ENCODE assay signal across 22 cellular contexts in genomic region chr11:102924851-102925380, GRCh38. TPM values are rescaled to one million over a fixed set of nuclear protein-coding genes. Genes with fewer than 3 reads are reported as not detected.
A peak's percentile ranks its signal among the peaks of the same experiment; 100 is the strongest.
DNase-seq lines count a peak whose midpoint lies in the region; ATAC-seq and TF ChIP-seq lines count a peak whose summit lies in the region.
"Had no signal": no experiment of that assay in that cellular context is flagged by ENCODE, and none has a peak within 500 bp of the region (broad histone marks: within the 10 kb centered on the region; RNA-seq: fewer than 3 reads in every experiment).

No MANE protein-coding gene starts in this region.

- H2BK12ac ChIP-seq in trophoblast cell (ENCODE audit: low read length), result no peak overlapping the region

- TF ChIP-seq CTCF in tibial nerve (IDR thresholded peaks at IDR 0.05), result no peak

- no peaks in the 10 kb centered on the region for H3K4me1 ChIP-seq in trophoblast cell (ENCODE audit: control insufficient read depth in 1 of 2, insufficient read depth in 2 of 2, low read length in 2 of 2)
- no peaks in the 10 kb centered on the region for H3K4me1 ChIP-seq in tibial nerve
- H3K4me1 ChIP-seq: uterus had no signal

- no peaks in the 10 kb centered on the region for H3K79me1 ChIP-seq in trophoblast cell (ENCODE audit: low read length)

- H2BK120ac ChIP-seq in trophoblast cell (ENCODE audit: insufficient read depth, low read length, poor library complexity), result no peak overlapping the region

- DNase-seq in NOMO-1 (lab: John Stamatoyannopoulos, UW; ENCODE audit: unreplicated experiment in 2 of 2) (peak; percentile 79 to 90), astrocyte of the hippocampus (ENCODE audit: low read depth, low spot score) (peak; percentile 45), trophoblast cell (peak; percentile 90 to 94), NCI-H2196 treated with DMSO at 0.1 percent for 48 hours (lab: John Stamatoyannopoulos, UW; ENCODE audit: unreplicated experiment) (no peak), dedifferentiated amniotic fluid mesenchymal stem cell (ENCODE audit: extremely low spot score) (no peak), tibial nerve (ENCODE audit: low spot score in 2 of 2) (no peak), NCI-H1048 (lab: John Stamatoyannopoulos, UW) (no peak)
- DNase-seq: activated T-cell treated with anti-CD3 and anti-CD28 coated beads for 4 hours; GDM1; HCEC 1CT; MM.1S; naive thymus-derived CD8-positive, alpha-beta T cell; NCI-H2171 treated with DMSO at 0.1 percent for 48 hours; retina; stimulated activated CD4-positive, alpha-beta T cell treated with anti-CD3 and anti-CD28 coated beads, Interleukin-4, amount 100 ng/mL, for 4 hours; T-helper 1 cell; uterus had no signal

- no peak for TF ChIP-seq EP300 in tibial nerve (IDR thresholded peaks at IDR 0.05)

- no peak overlapping the region for H3K14ac ChIP-seq in trophoblast cell (ENCODE audit: low read length)

- H2AFZ ChIP-seq in trophoblast cell (ENCODE audit: insufficient read depth, low read length, poor library complexity), result no peak overlapping the region

- H4K12ac ChIP-seq in trophoblast cell (ENCODE audit: low read depth, low read length), result no peak overlapping the region

- H3K9ac ChIP-seq in trophoblast cell (ENCODE audit: low read length), result no peak overlapping the region

- H3K18ac ChIP-seq in trophoblast cell (ENCODE audit: low read length), result no peak overlapping the region

- H3K79me2 ChIP-seq in trophoblast cell (ENCODE audit: control insufficient read depth, insufficient read depth, low read length, poor library complexity), result no peaks in the 10 kb centered on the region

- ATAC-seq in GM18519 (IDR thresholded peaks at IDR 0.05; ENCODE audit: low FRiP score, unreplicated experiment), result peak; percentile 41
- ATAC-seq: naive thymus-derived CD8-positive, alpha-beta T cell; stimulated activated effector memory CD8-positive, alpha-beta T cell treated with anti-CD3 and anti-CD28 coated beads, Interleukin-12 subunit alpha, Interleukin-12 subunit beta, amount 100 ng/mL, for 72 hours had no signal

- H2AK5ac ChIP-seq in trophoblast cell (ENCODE audit: low read length), result no peak overlapping the region

- no peak for TF ChIP-seq POLR2A in tibial nerve (IDR thresholded peaks at IDR 0.05)

- H3K36me3 ChIP-seq in trophoblast cell (ENCODE audit: control insufficient read depth in 1 of 2, insufficient read depth in 2 of 2, low read length in 2 of 2) (no peaks in the 10 kb centered on the region), tibial nerve (no peaks in the 10 kb centered on the region)
- H3K36me3 ChIP-seq: uterus had no signal

- no peak overlapping the region for H4K91ac ChIP-seq in trophoblast cell (ENCODE audit: low read depth, low read length)

- H2BK5ac ChIP-seq in trophoblast cell (ENCODE audit: low read depth, low read length, poor library complexity), result no peak overlapping the region

- H3K9me3 ChIP-seq in trophoblast cell (ENCODE audit: insufficient read depth, low read depth, low read length) (peaks cover 4% of the 10 kb centered on the region), tibial nerve (no peaks in the 10 kb centered on the region)
- H3K9me3 ChIP-seq: uterus had no signal

- H3K27ac ChIP-seq in trophoblast cell (ENCODE audit: low read depth, low read length) (no peak overlapping the region), tibial nerve (no peak overlapping the region)
- H3K27ac ChIP-seq: C4-2B, uterus had no signal

- H3K23ac ChIP-seq in trophoblast cell (ENCODE audit: low read length), result no peak overlapping the region

- H3K27me3 ChIP-seq in trophoblast cell (ENCODE audit: insufficient read depth, low read length), result no peaks in the 10 kb centered on the region
- no peaks in the 10 kb centered on the region for H3K27me3 ChIP-seq in tibial nerve
- H3K27me3 ChIP-seq: uterus had no signal

- H3K4me3 ChIP-seq in trophoblast cell (ENCODE audit: low read depth, low read length) (no peak overlapping the region), tibial nerve (no peak overlapping the region)
- H3K4me3 ChIP-seq: uterus had no signal

- H3K4me2 ChIP-seq in trophoblast cell (ENCODE audit: low read length), result no peak overlapping the region

- no peak overlapping the region for H3K4ac ChIP-seq in trophoblast cell (ENCODE audit: low read depth, low read length)

- no CpG with 5 or more reads among the region's 6 CpGs for WGBS in trophoblast cell (ENCODE audit: extremely low coverage, insufficient coverage, insufficient read length)
- WGBS in tibial nerve, 2 donors, result 57 to 63% methylated on average over 6 of the region's 6 CpGs

- H4K8ac ChIP-seq in trophoblast cell (ENCODE audit: low read depth, low read length), result no peak overlapping the region

RNA-seq across cellular contexts. Expression of gene MMP13, which starts 30.6 kb away (rescaled TPM):
- 0.03 TPM in 1 of 2 replicates, not detected in the other for polyA plus RNA-seq in trophoblast cell (2013)
- not detected for total RNA-seq in tibial nerve
- total RNA-seq: left colon; naive thymus-derived CD8-positive, alpha-beta T cell; uterus had no signal
- polyA plus RNA-seq: naive thymus-derived CD8-positive, alpha-beta T cell had no signal

RNA-seq across cellular contexts. Expression of gene MMP12, which starts 50.1 kb away (rescaled TPM):
- polyA plus RNA-seq in trophoblast cell (2013), result 0.26 and 0.33 TPM in 2 replicates
- total RNA-seq in tibial nerve, result not detected
- total RNA-seq: cerebellum; naive thymus-derived CD8-positive, alpha-beta T cell; uterus had no signal
- polyA plus RNA-seq: naive thymus-derived CD8-positive, alpha-beta T cell had no signal

Comparison
In these comparisons a context has a peak if more than half of its experiments do, and no peak if none do; other contexts are left out.
1. DNase-seq: peak in NOMO-1 (2 of 2), astrocyte of the hippocampus (single experiment) and trophoblast cell (2 of 2); none in NCI-H2196 treated with DMSO at 0.1 percent for 48 hours (single experiment), dedifferentiated amniotic fluid mesenchymal stem cell (single experiment), tibial nerve (0 of 2) and NCI-H1048 (single experiment).